ENCODE assay signal across 13 cellular contexts in the genomic region with DNA sequence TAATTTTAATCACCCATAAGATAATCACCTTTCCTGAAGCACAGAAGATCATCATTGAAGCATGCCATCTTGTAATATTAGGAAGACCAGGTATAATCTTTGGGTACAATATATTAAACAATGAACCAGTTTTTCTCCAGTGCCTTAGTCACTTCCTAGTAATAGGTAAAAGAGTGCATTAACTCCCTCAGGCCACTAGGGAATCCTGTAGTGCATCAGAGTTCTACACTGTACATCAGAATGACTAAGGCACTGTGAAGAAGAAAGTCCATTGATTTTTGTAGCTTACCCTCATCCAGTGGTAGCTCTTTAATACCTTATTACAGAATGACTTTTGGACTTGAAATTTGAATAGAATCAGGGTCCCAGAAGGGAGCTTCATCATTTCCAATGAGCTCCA. TPM values are rescaled to one million over a fixed set of nuclear protein-coding genes. Genes with fewer than 3 reads are reported as not detected.
DNase-seq lines count a peak whose midpoint lies in the region; ATAC-seq and TF ChIP-seq lines count a peak whose summit lies in the region.
"Had no signal": no experiment of that assay in that cellular context is flagged by ENCODE, and none has a peak within 500 bp of the region (broad histone marks: within the 10 kb centered on the region; RNA-seq: fewer than 3 reads in every experiment).

No MANE protein-coding gene starts in this region.

- no peak overlapping the region for H3K4me3 ChIP-seq in breast epithelium
- no peak overlapping the region for H3K4me3 ChIP-seq in astrocyte of the spinal cord (ENCODE audit: low read depth, low read length)
- H3K4me3 ChIP-seq in smooth muscle cell = no peak overlapping the region

- H3K4me3 Mint-ChIP-seq in MCF 10A (ENCODE audit: unreplicated experiment) = no peak overlapping the region
- H3K4me3 Mint-ChIP-seq: activated T-cell treated with anti-CD3 and anti-CD28 coated beads, Interleukin-2, amount 50 U/mL, for 72 hours; CD4-positive, alpha-beta T cell; T-helper 1 cell treated with Interleukin-12 subunit alpha and Interleukin-12 subunit beta and Interleukin-4 antibody, amounts not matched to agents 30 μg/mL and 1 μg/mL, for 36 hours had no signal

- H3K9me3 ChIP-seq in breast epithelium (no peaks in the 10 kb centered on the region), smooth muscle cell (replicated peaks; ENCODE audit: low read depth) (no peaks in the 10 kb centered on the region)

- in situ Hi-C loops in astrocyte of the spinal cord (cut with HindIII; ENCODE audit: low sequenced_read_pairs) = no loop called here

- BruUV-seq in MCF 10A (replicated peaks; lab: Mats Ljungman, UMichigan) = no TSS peak

- CTCF ChIA-PET in MCF 10A (lab: Yijun Ruan, JAX) = interaction anchor here (0.7 to 1.4 kb wide), 5 partner anchors 14 to 526 kb away, joined by 3 to 4 read pairs (median 3); no protein-coding TSS in a partner anchor

- H3K9me3 Mint-ChIP-seq in MCF 10A (ENCODE audit: unreplicated experiment) = no peaks in the 10 kb centered on the region
- H3K9me3 Mint-ChIP-seq: activated T-cell treated with anti-CD3 and anti-CD28 coated beads, Interleukin-2, amount 50 U/mL, for 72 hours; T-helper 1 cell treated with Interleukin-12 subunit alpha and Interleukin-12 subunit beta and Interleukin-4 antibody, amounts not matched to agents 30 μg/mL and 1 μg/mL, for 36 hours had no signal

- H2AFZ ChIP-seq in smooth muscle cell (ENCODE audit: low read depth) = no peak overlapping the region

- no peak for TF ChIP-seq POLR2A in breast epithelium (IDR thresholded peaks at IDR 0.05)

- no peak overlapping the region for H3K27ac Mint-ChIP-seq in MCF 10A (ENCODE audit: low read depth, unreplicated experiment)
- H3K27ac Mint-ChIP-seq: activated T-cell treated with anti-CD3 and anti-CD28 coated beads, Interleukin-2, amount 50 U/mL, for 72 hours; CD4-positive, alpha-beta T cell; T-helper 1 cell treated with Interleukin-12 subunit alpha and Interleukin-12 subunit beta and Interleukin-4 antibody, amounts not matched to agents 30 μg/mL and 1 μg/mL, for 36 hours had no signal

- peaks cover 0 to 33% of the 10 kb centered on the region in 2 donors for H3K27me3 ChIP-seq in breast epithelium
- H3K27me3 ChIP-seq in smooth muscle cell (ENCODE audit: low read depth) = peaks cover 93% of the 10 kb centered on the region

- H3K27me3 Mint-ChIP-seq in MCF 10A (ENCODE audit: insufficient read depth, unreplicated experiment) = peaks cover 28% of the 10 kb centered on the region

- TF ChIP-seq CTCF in MCF 10A (IDR thresholded peaks at IDR 0.05; ENCODE audit: unreplicated experiment) = peak; percentile 16
- TF ChIP-seq CTCF in breast epithelium (IDR thresholded peaks at IDR 0.05) = no peak
- peak; percentile 42 for TF ChIP-seq CTCF in astrocyte of the spinal cord (IDR thresholded peaks at IDR 0.05; ENCODE audit: low read depth, low read length)
- TF ChIP-seq CTCF in smooth muscle cell (IDR thresholded peaks at IDR 0.05; ENCODE audit: borderline replicate concordance, insufficient read depth, poor library complexity, severe bottlenecking) = peak; percentile 17

- DNase-seq in MCF 10A (ENCODE audit: unreplicated experiment) (peak; percentile 34), breast epithelium (ENCODE audit: low spot score in 2 of 2) (no peak), astrocyte of the spinal cord (ENCODE audit: low read depth, low spot score) (no peak), smooth muscle cell (lab: John Stamatoyannopoulos, UW; ENCODE audit: unreplicated experiment) (no peak)
- DNase-seq in effector CD8-positive, alpha-beta T cell (lab: John Stamatoyannopoulos, UW) = no peak
- no peak for DNase-seq in stimulated activated CD4-positive, alpha-beta T cell treated with anti-CD3 and anti-CD28 coated beads, Interleukin-15, amount 100 ng/mL, for 24 hours
- no peak for DNase-seq in stimulated activated naive CD4-positive, alpha-beta T cell (lab: John Stamatoyannopoulos, UW)
- DNase-seq: activated T-cell treated with anti-CD3 and anti-CD28 coated beads, Interleukin-2, amount 50 U/mL, for 72 hours; CD4-positive, alpha-beta T cell; NCI-H1930; posterior cingulate gyrus had no signal

- no peaks in the 10 kb centered on the region for H4K20me1 ChIP-seq in smooth muscle cell (ENCODE audit: low read depth)

- H3K27ac ChIP-seq in breast epithelium (no peak overlapping the region), smooth muscle cell (ENCODE audit: low read depth) (no peak overlapping the region)

- H3F3A ChIP-seq in smooth muscle cell (ENCODE audit: low read depth) = no peaks in the 10 kb centered on the region

- intact Hi-C loops in MCF 10A (cut with micrococcal nuclease) = loop anchor here (5.0 kb wide), 1 partner anchor 271 kb away; no protein-coding TSS in a partner anchor
- intact Hi-C loops in breast epithelium (cut with DNase I; ENCODE audit: low total_unique reads) = no loop called here

- H3K4me1 ChIP-seq in breast epithelium (peaks cover 0 to 8% of the 10 kb centered on the region in 2 donors), smooth muscle cell (ENCODE audit: low read depth) (peaks cover 7% of the 10 kb centered on the region)

- POLR2A ChIA-PET in MCF 10A (lab: Yijun Ruan, JAX) = interaction anchor here (0.6 to 1.6 kb wide), 3 partner anchors 13 to 1797 kb away, joined by 3 to 6 read pairs (median 3); no protein-coding TSS in a partner anchor

- H3K4me2 ChIP-seq in smooth muscle cell = no peak overlapping the region

- peaks cover 8% of the 10 kb centered on the region for H3K4me1 Mint-ChIP-seq in MCF 10A (ENCODE audit: insufficient read depth, unreplicated experiment)

- H3K79me2 ChIP-seq in smooth muscle cell (ENCODE audit: low read depth) = no peaks in the 10 kb centered on the region

- no peaks in the 10 kb centered on the region for H3K36me3 Mint-ChIP-seq in MCF 10A (ENCODE audit: insufficient read depth, unreplicated experiment)

- H3K9ac ChIP-seq in smooth muscle cell (ENCODE audit: low read depth) = no peak overlapping the region

- peak; percentile 49 for ATAC-seq in HG03521 (IDR thresholded peaks at IDR 0.05; ENCODE audit: unreplicated experiment)
- ATAC-seq: activated T-cell treated with anti-CD3 and anti-CD28 coated beads, Interleukin-2, amount 50 U/mL, for 72 hours had no signal

- no peaks in the 10 kb centered on the region for H3K36me3 ChIP-seq in breast epithelium
- H3K36me3 ChIP-seq in smooth muscle cell (ENCODE audit: low read depth) = no peaks in the 10 kb centered on the region

RNA-seq across cellular contexts. Expression of gene C11orf87, which starts 4.5 kb away (rescaled TPM):
- not detected in 2 replicates for total RNA-seq in MCF 10A (2022)
- total RNA-seq in breast epithelium = under 1 TPM in 1 of 3 donors, not detected in 2; under 0.01 TPM
- total RNA-seq in smooth muscle cell = 0.04 and 0.18 TPM in 2 replicates
- polyA plus RNA-seq in smooth muscle cell = 0.24 TPM in 1 of 2 replicates, not detected in the other
- total RNA-seq: activated T-cell treated with anti-CD3 and anti-CD28 coated beads, Interleukin-2, amount 50 U/mL, for 72 hours; CD4-positive, alpha-beta T cell had no signal

Comparison
In these comparisons a context has a peak if more than half of its experiments do, and no peak if none do; other contexts are left out.
1. CTCF ChIP-seq: peak in MCF 10A (single experiment), astrocyte of the spinal cord (single experiment) and smooth muscle cell (single experiment); none in breast epithelium (0 of 3).